9 cellular contexts compared by ENCODE assay signal in genomic region chr13:33544308-33544707, GRCh38.
DNase-seq lines count a peak whose midpoint lies in the region; ATAC-seq and TF ChIP-seq lines count a peak whose summit lies in the region.
"Had no signal": no experiment of that assay in that cellular context is flagged by ENCODE, and none has a peak within 500 bp of the region (broad histone marks: within the 10 kb centered on the region; RNA-seq: fewer than 3 reads in every experiment).

No MANE protein-coding gene starts in this region.

- no peak overlapping the region for H3K27ac ChIP-seq in CD8-positive, alpha-beta memory T cell (ENCODE audit: low read depth, low read length)
- H3K27ac ChIP-seq in coronary artery (peak overlapping the region; percentile 83 to 94), foreskin keratinocyte (no peak overlapping the region)

- H3K9me3 Mint-ChIP-seq in CD8-positive, alpha-beta memory T cell = peaks cover 0 to 2% (median 0%) of the 10 kb centered on the region in 5 donors
- H3K9me3 Mint-ChIP-seq in osteocyte (ENCODE audit: unreplicated experiment) = no peaks in the 10 kb centered on the region

- H3K4me1 ChIP-seq in CD8-positive, alpha-beta memory T cell (ENCODE audit: insufficient read depth, low read length) = peaks cover 38% of the 10 kb centered on the region
- H3K4me1 ChIP-seq in foreskin keratinocyte = peaks cover 19% of the 10 kb centered on the region

- H3K4me3 ChIP-seq in CD8-positive, alpha-beta memory T cell (ENCODE audit: low read length) = no peak overlapping the region
- no peak overlapping the region for H3K4me3 ChIP-seq in coronary artery

- H3K4me1 Mint-ChIP-seq in CD8-positive, alpha-beta memory T cell = peaks cover 45 to 60% (median 48%) of the 10 kb centered on the region in 3 donors
- peaks cover 34% of the 10 kb centered on the region for H3K4me1 Mint-ChIP-seq in osteocyte (ENCODE audit: unreplicated experiment)

- H3K9me3 ChIP-seq in CD8-positive, alpha-beta memory T cell (ENCODE audit: low read length) = no peaks in the 10 kb centered on the region

- CTCF ChIA-PET in CD8-positive, alpha-beta memory T cell (lab: Charles Lee) = interaction anchor here (1.6 to 2.6 kb wide), 3 partner anchors 180 to 904 kb away, joined by 3 to 17 read pairs (median 6); no protein-coding TSS in a partner anchor

- H3K4me3 Mint-ChIP-seq in CD8-positive, alpha-beta memory T cell = peak overlapping the region in 4 of 7 donors; percentile 23 to 97 (median 68)
- H3K4me3 Mint-ChIP-seq in osteocyte (ENCODE audit: unreplicated experiment) = no peak overlapping the region

- TF ChIP-seq CTCF in coronary artery (IDR thresholded peaks at IDR 0.05) (no peak), osteocyte (IDR thresholded peaks at IDR 0.05) (no peak), foreskin keratinocyte (conservative IDR thresholded peaks at IDR 0.05) (no peak)

- POLR2A ChIA-PET in CD8-positive, alpha-beta memory T cell (lab: Charles Lee) = interaction anchor here (0.7 kb wide), 2 partner anchors 67 to 101 kb away, joined by 3 to 5 read pairs; no protein-coding TSS in a partner anchor

- DNase-seq in CD8-positive, alpha-beta memory T cell = no peak
- DNase-seq in NCI-H69 (lab: John Stamatoyannopoulos, UW) (peak; percentile 46), coronary artery (ENCODE audit: low spot score) (no peak), osteocyte (ENCODE audit: extremely low spot score, unreplicated experiment) (no peak), UCSD-AML1 (lab: John Stamatoyannopoulos, UW; ENCODE audit: unreplicated experiment) (no peak), foreskin keratinocyte (no peak), HUDEP-2 (lab: John Stamatoyannopoulos, UW; ENCODE audit: unreplicated experiment in 76 of 76) (no peak)
- no peak for DNase-seq in stimulated activated CD4-positive, alpha-beta T cell treated with anti-CD3 and anti-CD28 coated beads, Interleukin-4, amount 100 ng/mL, for 24 hours
- DNase-seq: NCI-H1930 had no signal

- peak overlapping the region in 7 of 8 donors; percentile 98 to 100 (median 99) for H3K27ac Mint-ChIP-seq in CD8-positive, alpha-beta memory T cell
- H3K27ac Mint-ChIP-seq in osteocyte (ENCODE audit: unreplicated experiment) = peak overlapping the region; percentile 99

- H3K36me3 ChIP-seq in CD8-positive, alpha-beta memory T cell (ENCODE audit: insufficient read depth, low read length) = no peaks in the 10 kb centered on the region

- ATAC-seq in foreskin keratinocyte = no peak

- H3K36me3 Mint-ChIP-seq in CD8-positive, alpha-beta memory T cell = peaks cover 0 to 12% (median 3%) of the 10 kb centered on the region in 3 donors
- no peaks in the 10 kb centered on the region for H3K36me3 Mint-ChIP-seq in osteocyte (ENCODE audit: unreplicated experiment)

- H3K27me3 ChIP-seq in CD8-positive, alpha-beta memory T cell (ENCODE audit: insufficient read depth, low read length, poor library complexity, severe bottlenecking) = no peaks in the 10 kb centered on the region
- no peaks in the 10 kb centered on the region for H3K27me3 ChIP-seq in foreskin keratinocyte

- peaks cover 0 to 2% of the 10 kb centered on the region in 2 donors for H3K27me3 Mint-ChIP-seq in CD8-positive, alpha-beta memory T cell
- H3K27me3 Mint-ChIP-seq in osteocyte (ENCODE audit: unreplicated experiment) = no peaks in the 10 kb centered on the region

Comparison
In these comparisons a context has a peak if more than half of its experiments do, and no peak if none do; other contexts are left out.
1. H3K27ac ChIP-seq: peak in coronary artery (2 of 2); none in CD8-positive, alpha-beta memory T cell (single experiment) and foreskin keratinocyte (single experiment).